In the genomic region with DNA sequence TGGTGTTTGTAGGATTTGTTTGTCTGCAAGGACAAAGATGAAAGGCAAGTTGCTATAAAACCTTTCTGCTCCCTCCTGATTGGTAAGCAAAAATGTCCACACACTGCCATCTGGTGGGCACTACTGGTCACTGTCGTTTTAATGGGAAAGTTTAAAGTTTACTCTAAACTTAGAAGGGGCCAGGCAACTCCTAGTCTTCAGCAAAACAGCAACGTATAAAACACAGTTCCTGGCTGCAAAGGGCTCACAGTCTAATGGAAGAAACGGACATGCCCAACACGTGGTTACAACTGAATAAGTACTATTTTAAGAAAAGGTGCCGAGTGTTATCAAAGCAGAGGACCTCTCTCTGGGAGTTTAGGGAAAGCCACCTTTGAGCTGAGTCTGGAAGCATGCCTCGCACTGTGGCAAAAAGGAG, we compare ENCODE assay signal across 8 cellular contexts. TPM values are rescaled to one million over a fixed set of nuclear protein-coding genes. Genes with fewer than 3 reads are reported as not detected.
DNase-seq lines count a peak whose midpoint lies in the region; ATAC-seq, FAIRE-seq and TF ChIP-seq lines count a peak whose summit lies in the region.

No MANE protein-coding gene starts in this region.

- H3K9me3 ChIP-seq in Peyer's patch (no peaks in the 10 kb centered on the region), neutrophil (no peaks in the 10 kb centered on the region), suprapubic skin (no peaks in the 10 kb centered on the region)

- DNase-seq in COR-L47 (lab: John Stamatoyannopoulos, UW) (peak; percentile 38), HTR-8/SVneo (ENCODE audit: insufficient read length, low spot score) (peak; percentile 47), Peyer's patch (peak in 2 of 3 donors; percentile 37 to 86), fibroblast of villous mesenchyme (ENCODE audit: low read depth) (peak; percentile 71), suprapubic skin (ENCODE audit: low spot score in 2 of 2) (no peak)
- DNase-seq in activated T-helper 1 cell treated with anti-CD3 and anti-CD28 coated beads, Interleukin-2, amount 50 U/mL, for 16 hours (ENCODE audit: low read depth in 1 of 2, low spot score in 1 of 2), result peak; percentile 42 to 47

- TF ChIP-seq POLR2A in Peyer's patch (IDR thresholded peaks at IDR 0.05) (no peak), suprapubic skin (IDR thresholded peaks at IDR 0.05) (no peak)

- H3K4me1 ChIP-seq in Peyer's patch (no peaks in the 10 kb centered on the region), neutrophil (ENCODE audit: control insufficient read depth in 1 of 2, insufficient read depth in 1 of 2, low read depth in 1 of 2, low read length in 1 of 2) (peaks cover 40 to 42% of the 10 kb centered on the region in 2 experiments), suprapubic skin (peaks cover 12% of the 10 kb centered on the region)

- H3K4me3 ChIP-seq in Peyer's patch (no peak overlapping the region), fibroblast of villous mesenchyme (ENCODE audit: low read depth, low read length) (no peak overlapping the region), neutrophil (ENCODE audit: low read depth in 1 of 2, low read length in 1 of 2) (no peak overlapping the region), suprapubic skin (no peak overlapping the region)

- TF ChIP-seq EP300 in suprapubic skin (IDR thresholded peaks at IDR 0.05), result no peak

- WGBS in suprapubic skin, result 31% methylated on average over 6 of the region's 6 CpGs

- no peaks in the 10 kb centered on the region for H3K36me3 ChIP-seq in Peyer's patch
- no peaks in the 10 kb centered on the region for H3K36me3 ChIP-seq in neutrophil
- no peaks in the 10 kb centered on the region for H3K36me3 ChIP-seq in suprapubic skin

- TF ChIP-seq CTCF in Peyer's patch (IDR thresholded peaks at IDR 0.05), result peak; percentile 61 to 87 (median 83)
- TF ChIP-seq CTCF in fibroblast of villous mesenchyme (IDR thresholded peaks at IDR 0.05; ENCODE audit: insufficient read depth, low read depth, low read length), result peak; percentile 73
- TF ChIP-seq CTCF in neutrophil (IDR thresholded peaks at IDR 0.05), result peak; percentile 76
- TF ChIP-seq CTCF in suprapubic skin (IDR thresholded peaks at IDR 0.05), result peak; percentile 68 to 83

- H3K27ac ChIP-seq in Peyer's patch (no peak overlapping the region), neutrophil (no peak overlapping the region), suprapubic skin (no peak overlapping the region)

- no peaks in the 10 kb centered on the region for H3K27me3 ChIP-seq in Peyer's patch
- H3K27me3 ChIP-seq in neutrophil, result no peaks in the 10 kb centered on the region
- no peaks in the 10 kb centered on the region for H3K27me3 ChIP-seq in suprapubic skin

- peak; percentile 60 for FAIRE-seq in HTR-8/SVneo (lab: Jason Lieb, UNC)

- ATAC-seq in GM19467 (IDR thresholded peaks at IDR 0.05; ENCODE audit: unreplicated experiment), result peak; percentile 77

RNA-seq across cellular contexts. Expression of a gene that starts 23.7 kb away (rescaled TPM):
- 10 to 100 TPM in 1 of 4 donors, 1 to 10 TPM in 1, under 1 TPM in 1, not detected in 1; 0.66 to 23.1 (median 5.6) TPM for total RNA-seq in Peyer's patch
- total RNA-seq in fibroblast of villous mesenchyme, result 1.3 and 3.5 TPM in 2 replicates
- 10 to 100 TPM; 19.9 to 30.9 (median 28.4) TPM for total RNA-seq in suprapubic skin

Comparison
In these comparisons a context has a peak if more than half of its experiments do, and no peak if none do; other contexts are left out.
1. DNase-seq: peak in COR-L47 (single experiment), HTR-8/SVneo (single experiment), Peyer's patch (2 of 3), activated T-helper 1 cell treated with anti-CD3 and anti-CD28 coated beads, Interleukin-2, amount 50 U/mL, for 16 hours (2 of 2) and fibroblast of villous mesenchyme (single experiment); none in suprapubic skin (0 of 2).
2. Peak in every context shown above with its lines, with median percentiles within 50 percentile points of each other: CTCF ChIP-seq.